In genomic region chr3:22942988-22943387, GRCh38 we compare ENCODE assay signal across 34 cellular contexts.
"Had no signal": no experiment of that assay in that cellular context is flagged by ENCODE, and none has a peak within 500 bp of the region (broad histone marks: within the 10 kb centered on the region; RNA-seq: fewer than 3 reads in every experiment).

No MANE protein-coding gene starts in this region.

- H3K4me3 ChIP-seq: MG63 had no signal

- H3K9me3 ChIP-seq: MG63 had no signal

- H3K36me3 ChIP-seq: MG63 had no signal

- H3K27me3 ChIP-seq: MG63 had no signal

- DNase-seq: Kasumi-1, MG63, MM.1S, MV-4-11, NCI-H1048, NCI-H1092, NCI-H1092 treated with DMSO at 0.1 percent for 48 hours, NCI-H1105, NCI-H1105 treated with DMSO at 0.1 percent for 48 hours, NCI-H1417 treated with DMSO at 0.1 percent for 48 hours, NCI-H1436, NCI-H1436 treated with DMSO at 0.1 percent for 48 hours, NCI-H146, NCI-H1694, NCI-H1694 treated with DMSO at 0.1 percent for 48 hours, NCI-H187, NCI-H187 treated with DMSO at 0.1 percent for 48 hours, NCI-H1930, NCI-H2029, NCI-H2029 treated with DMSO at 0.1 percent for 48 hours, NCI-H2081, NCI-H2081 treated with DMSO at 0.1 percent for 48 hours, NCI-H2107, NCI-H2171, NCI-H2171 treated with DMSO at 0.1 percent for 48 hours, NCI-H2227 treated with DMSO at 0.1 percent for 48 hours, NCI-H226, NCI-H345, NCI-H446, NCI-H446 treated with DMSO at 0.1 percent for 48 hours, NCI-H510A, NCI-H510A treated with DMSO at 0.1 percent for 48 hours, NCI-H524, NCI-H524 treated with DMSO at 0.1 percent for 48 hours had no signal
